ENCODE assay signal across 26 cellular contexts in the genomic region with DNA sequence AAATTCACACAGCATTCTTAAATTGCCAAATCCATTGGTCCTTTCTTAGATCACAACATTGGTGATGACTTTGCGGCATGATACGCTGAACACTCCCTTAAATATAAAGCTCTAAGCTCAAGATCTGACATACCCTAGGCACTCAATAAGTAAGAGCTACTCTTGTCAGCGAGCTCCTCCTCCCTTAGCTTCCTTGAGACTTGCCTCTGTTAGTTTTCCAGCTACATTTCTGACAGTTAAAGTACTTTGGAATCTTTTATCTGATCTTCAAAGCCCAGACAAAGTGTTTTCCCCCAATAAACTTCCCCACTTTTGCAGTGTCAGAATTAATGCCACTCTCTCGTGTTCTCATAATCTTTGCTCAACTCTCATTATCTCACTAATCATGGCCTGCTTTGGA.
DNase-seq lines count a peak whose midpoint lies in the region; ATAC-seq and TF ChIP-seq lines count a peak whose summit lies in the region.
"Had no signal": no experiment of that assay in that cellular context is flagged by ENCODE, and none has a peak within 500 bp of the region (broad histone marks: within the 10 kb centered on the region; RNA-seq: fewer than 3 reads in every experiment).

No MANE protein-coding gene starts in this region.

- H3K9me2 ChIP-seq in GM23338 (ENCODE audit: insufficient read depth): no peaks in the 10 kb centered on the region

- no peaks in the 10 kb centered on the region; the same call in 1 of the 2 replicates for H3K4me1 ChIP-seq in GM23338 (ENCODE audit: insufficient read depth)
- H3K4me1 ChIP-seq: breast epithelium, pancreas had no signal

- DNase-seq in activated CD4-positive, alpha-beta T cell treated with anti-CD3 and anti-CD28 coated beads for 36 hours: no peak
- DNase-seq in activated CD4-positive, alpha-beta T cell treated with anti-CD3 and anti-CD28 coated beads, Interleukin-2, amount 10 ng/mL, durations not matched to agents 24 days and 14 days: no peak
- DNase-seq in mesothelial cell of epicardium (ENCODE audit: low spot score in 2 of 2, unreplicated experiment in 2 of 2) (no peak), germinal center (ENCODE audit: low spot score) (no peak), GM23338 (ENCODE audit: low spot score) (no peak)
- DNase-seq: activated CD4-positive, alpha-beta T cell treated with anti-CD3 and anti-CD28 coated beads, Interleukin-2, amount 50 U/mL, for 4 hours; activated CD8-positive, alpha-beta memory T cell treated with anti-CD3 and anti-CD28 coated beads, Interleukin-2, amount 50 U/mL, for 48 hours; CD8-positive, alpha-beta memory T cell; NCI-H2081; NCI-H226; NCI-H774; pancreas; RPMI8226; stimulated activated CD4-positive, alpha-beta T cell treated with anti-CD3 and anti-CD28 coated beads, Interleukin-12 subunit alpha, Interleukin-12 subunit beta, amount 100 ng/mL, for 4 hours; stimulated activated CD4-positive, alpha-beta T cell treated with anti-CD3 and anti-CD28 coated beads, Interleukin-4, amount 100 ng/mL, for 4 hours; stimulated activated naive CD8-positive, alpha-beta T cell treated with anti-CD3 and anti-CD28 coated beads, Interleukin-15, Interleukin-2, amounts not matched to agents 100 U/mL and 50 U/mL, for 24 hours had no signal

- CTCF ChIA-PET in activated CD4-positive, alpha-beta T cell treated with anti-CD3 and anti-CD28 coated beads for 36 hours (lab: Charles Lee): interaction anchor here (2.3 to 5.5 kb wide), 2 partner anchors 10 to 354 kb away, joined by 7 to 37 read pairs; no protein-coding TSS in a partner anchor

- TF ChIP-seq CTCF in brain (conservative IDR thresholded peaks at IDR 0.05) (no peak), mesothelial cell of epicardium (IDR thresholded peaks at IDR 0.05; ENCODE audit: unreplicated experiment) (no peak), GM23338 (conservative IDR thresholded peaks at IDR 0.05; ENCODE audit: low read depth in 2 of 2) (no peak)

- intact Hi-C loops in activated CD4-positive, alpha-beta T cell treated with anti-CD3 and anti-CD28 coated beads for 36 hours (cut with DNase I, micrococcal nuclease): loop anchor here in 1 of 2 experiments (10.0 kb wide), 1 partner anchor 307 kb away; no protein-coding TSS in a partner anchor
- intact Hi-C loops in activated CD4-positive, alpha-beta T cell treated with anti-CD3 and anti-CD28 coated beads, Interleukin-2, amount 10 ng/mL, durations not matched to agents 24 days and 14 days (cut with micrococcal nuclease): no loop called here

- H3K4me2 ChIP-seq in GM23338: no peak overlapping the region

- H3K9me3 Mint-ChIP-seq in activated CD4-positive, alpha-beta T cell treated with anti-CD3 and anti-CD28 coated beads for 36 hours (ENCODE audit: low read depth): peaks cover 6% of the 10 kb centered on the region
- H3K9me3 Mint-ChIP-seq in activated CD4-positive, alpha-beta T cell treated with anti-CD3 and anti-CD28 coated beads, Interleukin-2, amount 10 ng/mL, durations not matched to agents 24 days and 14 days: peaks cover 5% of the 10 kb centered on the region
- H3K9me3 Mint-ChIP-seq in brain (no peaks in the 10 kb centered on the region), mesothelial cell of epicardium (no peaks in the 10 kb centered on the region), GM23338 (no peaks in the 10 kb centered on the region)
- peaks cover 3% of the 10 kb centered on the region for H3K9me3 Mint-ChIP-seq in stimulated activated memory B cell treated with anti-CD40 and anti-IgM and Interleukin-4, amounts not matched to agents 10 μg/mL and 1 μg/mL and 100 μg/mL, for 72 hours
- H3K9me3 Mint-ChIP-seq: CD8-positive, alpha-beta memory T cell; nephron had no signal

- no peak overlapping the region for H3K27ac ChIP-seq in GM23338 (ENCODE audit: low read depth)
- H3K27ac ChIP-seq: 22Rv1, adrenal gland, breast epithelium, coronary artery, pancreas, right atrium auricular region, VCaP had no signal

- H2AFZ ChIP-seq in GM23338: no peak overlapping the region

- no peaks in the 10 kb centered on the region for H3K27me3 ChIP-seq in GM23338 (ENCODE audit: insufficient read depth)
- H3K27me3 ChIP-seq: adrenal gland, breast epithelium, pancreas, right atrium auricular region had no signal

- no peaks in the 10 kb centered on the region for H3K36me3 ChIP-seq in GM23338 (ENCODE audit: insufficient read depth)
- H3K36me3 ChIP-seq: adrenal gland, breast epithelium, pancreas, right atrium auricular region had no signal

- ATAC-seq in activated CD4-positive, alpha-beta T cell treated with anti-CD3 and anti-CD28 coated beads for 36 hours: no peak
- no peak for ATAC-seq in stimulated activated memory B cell treated with anti-CD40 and anti-IgM and Interleukin-4, amounts not matched to agents 10 μg/mL and 1 μg/mL and 100 μg/mL, for 72 hours
- ATAC-seq in HG02970 (IDR thresholded peaks at IDR 0.05; ENCODE audit: low FRiP score, unreplicated experiment) (no peak), GM23338 (no peak)
- ATAC-seq: stimulated activated naive CD8-positive, alpha-beta T cell treated with anti-CD3 and anti-CD28 coated beads, Interleukin-15, Interleukin-2, amounts not matched to agents 100 U/mL and 50 U/mL, for 24 hours had no signal

- H3K4me3 ChIP-seq in GM23338: no peak overlapping the region
- H3K4me3 ChIP-seq: adrenal gland, breast epithelium, coronary artery, pancreas, right atrium auricular region had no signal

- H3K27me3 Mint-ChIP-seq in activated CD4-positive, alpha-beta T cell treated with anti-CD3 and anti-CD28 coated beads for 36 hours: no peaks in the 10 kb centered on the region
- no peaks in the 10 kb centered on the region for H3K27me3 Mint-ChIP-seq in activated CD4-positive, alpha-beta T cell treated with anti-CD3 and anti-CD28 coated beads, Interleukin-2, amount 10 ng/mL, durations not matched to agents 24 days and 14 days
- H3K27me3 Mint-ChIP-seq in brain: no peaks in the 10 kb centered on the region
- H3K27me3 Mint-ChIP-seq in mesothelial cell of epicardium (ENCODE audit: low read depth): no peaks in the 10 kb centered on the region
- no peaks in the 10 kb centered on the region for H3K27me3 Mint-ChIP-seq in stimulated activated memory B cell treated with anti-CD40 and anti-IgM and Interleukin-4, amounts not matched to agents 10 μg/mL and 1 μg/mL and 100 μg/mL, for 72 hours
- H3K27me3 Mint-ChIP-seq in GM23338 (ENCODE audit: insufficient read depth, low read depth, poor library complexity): peaks cover 3% of the 10 kb centered on the region
- H3K27me3 Mint-ChIP-seq: CD8-positive, alpha-beta memory T cell had no signal

- H3F3A ChIP-seq in GM23338 (replicated peaks; ENCODE audit: low read depth): no peaks in the 10 kb centered on the region

- 0 out of 2 replicates have a peak, but pooled peaks cover 2% of the 10 kb centered on the region for H4K20me1 ChIP-seq in GM23338 (replicated peaks; ENCODE audit: insufficient read depth)

- POLR2A ChIA-PET in activated CD4-positive, alpha-beta T cell treated with anti-CD3 and anti-CD28 coated beads for 36 hours (lab: Charles Lee): interaction anchor here (0.7 kb wide), 1 partner anchor 15 kb away, joined by 7 read pairs; no protein-coding TSS in a partner anchor

- H3K4me3 Mint-ChIP-seq in activated CD4-positive, alpha-beta T cell treated with anti-CD3 and anti-CD28 coated beads for 36 hours: no peak overlapping the region
- H3K4me3 Mint-ChIP-seq in activated CD4-positive, alpha-beta T cell treated with anti-CD3 and anti-CD28 coated beads, Interleukin-2, amount 10 ng/mL, durations not matched to agents 24 days and 14 days: no peak overlapping the region
- no peak overlapping the region for H3K4me3 Mint-ChIP-seq in brain
- no peak overlapping the region for H3K4me3 Mint-ChIP-seq in mesothelial cell of epicardium
- no peak overlapping the region for H3K4me3 Mint-ChIP-seq in stimulated activated memory B cell treated with anti-CD40 and anti-IgM and Interleukin-4, amounts not matched to agents 10 μg/mL and 1 μg/mL and 100 μg/mL, for 72 hours
- no peak overlapping the region for H3K4me3 Mint-ChIP-seq in GM23338
- H3K4me3 Mint-ChIP-seq: CD8-positive, alpha-beta memory T cell; nephron had no signal

- peak overlapping the region; percentile 32 for H3K27ac Mint-ChIP-seq in activated CD4-positive, alpha-beta T cell treated with anti-CD3 and anti-CD28 coated beads for 36 hours
- H3K27ac Mint-ChIP-seq in activated CD4-positive, alpha-beta T cell treated with anti-CD3 and anti-CD28 coated beads, Interleukin-2, amount 10 ng/mL, durations not matched to agents 24 days and 14 days: no peak overlapping the region
- H3K27ac Mint-ChIP-seq in brain (peak overlapping the region in 3 of 5 experiments; percentile 67 to 89 (median 89)), mesothelial cell of epicardium (peak overlapping the region; percentile 4), GM23338 (no peak overlapping the region)
- peak overlapping the region; percentile 14 for H3K27ac Mint-ChIP-seq in stimulated activated memory B cell treated with anti-CD40 and anti-IgM and Interleukin-4, amounts not matched to agents 10 μg/mL and 1 μg/mL and 100 μg/mL, for 72 hours

- H3K36me3 Mint-ChIP-seq in activated CD4-positive, alpha-beta T cell treated with anti-CD3 and anti-CD28 coated beads for 36 hours (ENCODE audit: low read depth): peaks cover 42% of the 10 kb centered on the region
- peaks cover 40% of the 10 kb centered on the region for H3K36me3 Mint-ChIP-seq in activated CD4-positive, alpha-beta T cell treated with anti-CD3 and anti-CD28 coated beads, Interleukin-2, amount 10 ng/mL, durations not matched to agents 24 days and 14 days (ENCODE audit: low read depth)
- H3K36me3 Mint-ChIP-seq in brain (no peaks in the 10 kb centered on the region), mesothelial cell of epicardium (no peaks in the 10 kb centered on the region), GM23338 (ENCODE audit: low read depth) (no peaks in the 10 kb centered on the region)
- H3K36me3 Mint-ChIP-seq in stimulated activated memory B cell treated with anti-CD40 and anti-IgM and Interleukin-4, amounts not matched to agents 10 μg/mL and 1 μg/mL and 100 μg/mL, for 72 hours: peaks cover 38% of the 10 kb centered on the region

- H3K4me1 Mint-ChIP-seq in activated CD4-positive, alpha-beta T cell treated with anti-CD3 and anti-CD28 coated beads for 36 hours: peaks cover 73% of the 10 kb centered on the region
- peaks cover 33% of the 10 kb centered on the region for H3K4me1 Mint-ChIP-seq in activated CD4-positive, alpha-beta T cell treated with anti-CD3 and anti-CD28 coated beads, Interleukin-2, amount 10 ng/mL, durations not matched to agents 24 days and 14 days
- peaks cover 25% of the 10 kb centered on the region for H3K4me1 Mint-ChIP-seq in brain
- H3K4me1 Mint-ChIP-seq in mesothelial cell of epicardium: peaks cover 21% of the 10 kb centered on the region
- H3K4me1 Mint-ChIP-seq in stimulated activated memory B cell treated with anti-CD40 and anti-IgM and Interleukin-4, amounts not matched to agents 10 μg/mL and 1 μg/mL and 100 μg/mL, for 72 hours: peaks cover 11% of the 10 kb centered on the region
- peaks cover 5% of the 10 kb centered on the region; the same call in 2 of the 3 replicates for H3K4me1 Mint-ChIP-seq in GM23338

- no peaks in the 10 kb centered on the region for H3K79me2 ChIP-seq in GM23338 (replicated peaks; ENCODE audit: insufficient read depth)

TF ChIP-seq in GM23338, 12 proteins besides CTCF, POLR2A, EP300 and RAD21 (continues in another document):
- no peak for TF ChIP-seq JUNB (IDR thresholded peaks at IDR 0.05; ENCODE audit: unreplicated experiment)
- no peak for TF ChIP-seq POLR2AphosphoS5 (IDR thresholded peaks at IDR 0.05; ENCODE audit: low read depth)

Comparison
In these comparisons a context has a peak if more than half of its experiments do, and no peak if none do; other contexts are left out.
1. H3K27ac Mint-ChIP-seq: peak in activated CD4-positive, alpha-beta T cell treated with anti-CD3 and anti-CD28 coated beads for 36 hours (single experiment), brain (3 of 5), mesothelial cell of epicardium (single experiment) and stimulated activated memory B cell treated with anti-CD40 and anti-IgM and Interleukin-4, amounts not matched to agents 10 μg/mL and 1 μg/mL and 100 μg/mL, for 72 hours (single experiment); none in activated CD4-positive, alpha-beta T cell treated with anti-CD3 and anti-CD28 coated beads, Interleukin-2, amount 10 ng/mL, durations not matched to agents 24 days and 14 days (single experiment) and GM23338 (single experiment).